ENCODE assay signal across 10 cellular contexts in the genomic region with DNA sequence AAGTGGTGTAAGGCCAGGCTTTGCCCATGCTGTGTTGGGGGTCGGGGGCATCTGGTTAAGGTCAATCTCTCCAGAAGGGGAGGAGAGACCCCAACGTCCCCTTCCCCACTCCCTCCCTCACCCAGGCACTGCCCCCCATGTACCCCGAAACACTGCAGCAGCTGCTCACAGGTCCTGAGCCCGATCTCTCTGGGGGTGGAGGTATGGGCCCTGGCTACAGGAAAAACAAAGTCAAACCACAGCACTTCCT. TPM values are rescaled to one million over a fixed set of nuclear protein-coding genes. Genes with fewer than 3 reads are reported as not detected.
DNase-seq lines count a peak whose midpoint lies in the region; TF ChIP-seq lines count a peak whose summit lies in the region.
"Had no signal": no experiment of that assay in that cellular context is flagged by ENCODE, and none has a peak within 500 bp of the region (broad histone marks: within the 10 kb centered on the region; RNA-seq: fewer than 3 reads in every experiment).

No MANE protein-coding gene starts in this region.

- H3K36me3 Mint-ChIP-seq in activated T-cell treated with anti-CD3 and anti-CD28 coated beads, Interleukin-2, amount 50 U/mL, for 24 hours (ENCODE audit: low read depth) = peaks cover 11% of the 10 kb centered on the region
- H3K36me3 Mint-ChIP-seq in activated CD4-positive, alpha-beta memory T cell treated with anti-CD3 and anti-CD28 coated beads, Interleukin-2, amount 10 ng/mL, durations not matched to agents 7 days and 5 days (ENCODE audit: low read depth) = peaks cover 29% of the 10 kb centered on the region

- WGBS in liver = 64% methylated on average over 4 of the region's 4 CpGs

- no peak for TF ChIP-seq CTCF in liver (IDR thresholded peaks at IDR 0.05; ENCODE audit: low read depth, low read length, missing input control)
- TF ChIP-seq CTCF in tibial artery (IDR thresholded peaks at IDR 0.05) = no peak

- H3K27me3 ChIP-seq in liver (ENCODE audit: control insufficient read depth in 4 of 4, insufficient read depth in 4 of 4, low read length in 3 of 4) (no peaks in the 10 kb centered on the region), tibial artery (no peaks in the 10 kb centered on the region)

- peak overlapping the region; percentile 85 for H3K27ac Mint-ChIP-seq in activated T-cell treated with anti-CD3 and anti-CD28 coated beads, Interleukin-2, amount 50 U/mL, for 24 hours
- H3K27ac Mint-ChIP-seq in activated CD4-positive, alpha-beta memory T cell treated with anti-CD3 and anti-CD28 coated beads, Interleukin-2, amount 10 ng/mL, durations not matched to agents 7 days and 5 days = peak overlapping the region; percentile 89

- H3K4me1 Mint-ChIP-seq in activated T-cell treated with anti-CD3 and anti-CD28 coated beads, Interleukin-2, amount 50 U/mL, for 24 hours (ENCODE audit: low read depth) = peaks cover 38% of the 10 kb centered on the region
- peaks cover 60% of the 10 kb centered on the region for H3K4me1 Mint-ChIP-seq in activated CD4-positive, alpha-beta memory T cell treated with anti-CD3 and anti-CD28 coated beads, Interleukin-2, amount 10 ng/mL, durations not matched to agents 7 days and 5 days

- H3K27ac ChIP-seq in liver (ENCODE audit: low read depth in 1 of 2, low read length in 2 of 2) (peak overlapping the region; percentile 69 to 70), tibial artery (peak overlapping the region; percentile 64 to 74)

- DNase-seq in activated T-cell treated with anti-CD3 and anti-CD28 coated beads, Interleukin-2, amount 50 U/mL, for 24 hours = no peak
- no peak for DNase-seq in activated T-cell treated with anti-CD3 and anti-CD28 coated beads, Interleukin-2, amount 50 U/mL, for 48 hours
- DNase-seq in activated CD4-positive, alpha-beta memory T cell treated with anti-CD3 and anti-CD28 coated beads, Interleukin-2, amount 10 ng/mL, durations not matched to agents 7 days and 5 days = no peak
- peak in 1 of 2 donors; percentile 67 for DNase-seq in tibial artery
- DNase-seq in RKO (ENCODE audit: low spot score) = no peak
- DNase-seq in activated naive CD4-positive, alpha-beta T cell treated with Interleukin-2 at 50 U/mL for 16 hours = no peak
- DNase-seq in iPS-NIHi11 (ENCODE audit: low spot score) = no peak
- DNase-seq: NCI-H1436 had no signal

- no peak for TF ChIP-seq RAD21 in liver (IDR thresholded peaks at IDR 0.05)

- POLR2A ChIA-PET in activated CD4-positive, alpha-beta memory T cell treated with anti-CD3 and anti-CD28 coated beads, Interleukin-2, amount 10 ng/mL, durations not matched to agents 7 days and 5 days (lab: Charles Lee) = interaction anchor here (0.6 to 3.3 kb wide), 18 partner anchors 9 to 331 kb away, joined by 3 to 15 read pairs (median 6); partner anchors contain the start of genes ACTN4, EIF3K, FAM98C and MRPS12

- intact Hi-C loops in tibial artery (cut with DNase I; ENCODE audit: low total_unique reads) = no loop called here

- H3K4me1 ChIP-seq in liver (ENCODE audit: control insufficient read depth in 4 of 4, insufficient read depth in 4 of 4, low read length in 3 of 4) = peaks cover 3 to 31% (median 17%) of the 10 kb centered on the region in 4 donors
- peaks cover 0 to 47% (median 29%) of the 10 kb centered on the region in 4 donors for H3K4me1 ChIP-seq in tibial artery

- CTCF ChIA-PET in activated CD4-positive, alpha-beta memory T cell treated with anti-CD3 and anti-CD28 coated beads, Interleukin-2, amount 10 ng/mL, durations not matched to agents 7 days and 5 days (lab: Charles Lee) = interaction anchor here (0.6 to 3.3 kb wide), 4 partner anchors 35 to 197 kb away, joined by 3 to 24 read pairs (median 6); partner anchors contain the start of genes MRPS12 and SARS2

- no peaks in the 10 kb centered on the region for H3K9me3 Mint-ChIP-seq in activated T-cell treated with anti-CD3 and anti-CD28 coated beads, Interleukin-2, amount 50 U/mL, for 24 hours
- no peaks in the 10 kb centered on the region for H3K9me3 Mint-ChIP-seq in activated CD4-positive, alpha-beta memory T cell treated with anti-CD3 and anti-CD28 coated beads, Interleukin-2, amount 10 ng/mL, durations not matched to agents 7 days and 5 days

- H3K9ac ChIP-seq in liver (ENCODE audit: low read depth in 1 of 2, low read length in 2 of 2) = no peak overlapping the region

- peaks cover 7% of the 10 kb centered on the region for H3K27me3 Mint-ChIP-seq in activated T-cell treated with anti-CD3 and anti-CD28 coated beads, Interleukin-2, amount 50 U/mL, for 24 hours
- peaks cover 4% of the 10 kb centered on the region for H3K27me3 Mint-ChIP-seq in activated CD4-positive, alpha-beta memory T cell treated with anti-CD3 and anti-CD28 coated beads, Interleukin-2, amount 10 ng/mL, durations not matched to agents 7 days and 5 days

- peaks cover 0 to 6% (median 5%) of the 10 kb centered on the region in 4 donors for H3K36me3 ChIP-seq in liver (ENCODE audit: control insufficient read depth in 4 of 4, insufficient read depth in 3 of 4, low read depth in 1 of 4, low read length in 3 of 4)
- peaks cover 20 to 28% (median 24%) of the 10 kb centered on the region in 3 donors for H3K36me3 ChIP-seq in tibial artery

- H3K4me3 Mint-ChIP-seq in activated T-cell treated with anti-CD3 and anti-CD28 coated beads, Interleukin-2, amount 50 U/mL, for 24 hours = no peak overlapping the region
- H3K4me3 Mint-ChIP-seq in activated CD4-positive, alpha-beta memory T cell treated with anti-CD3 and anti-CD28 coated beads, Interleukin-2, amount 10 ng/mL, durations not matched to agents 7 days and 5 days = peak overlapping the region; percentile 79

- no peak overlapping the region for H3K4me3 ChIP-seq in liver (ENCODE audit: low read depth in 1 of 3, low read length in 3 of 3)
- no peak overlapping the region for H3K4me3 ChIP-seq in tibial artery

- H3K9me3 ChIP-seq in liver (ENCODE audit: control insufficient read depth in 4 of 4, low read length in 3 of 4) (no peaks in the 10 kb centered on the region), tibial artery (no peaks in the 10 kb centered on the region)

TF ChIP-seq in liver, 16 proteins besides CTCF, POLR2A, EP300 and RAD21:
- TF ChIP-seq HNF4A (conservative IDR thresholded peaks at IDR 0.05) = no peak
- no peak for TF ChIP-seq NR2F2 (IDR thresholded peaks at IDR 0.05)
- no peak for TF ChIP-seq EGR1 (IDR thresholded peaks at IDR 0.05; ENCODE audit: low read depth in 2 of 2)
- TF ChIP-seq, protein P1, sequence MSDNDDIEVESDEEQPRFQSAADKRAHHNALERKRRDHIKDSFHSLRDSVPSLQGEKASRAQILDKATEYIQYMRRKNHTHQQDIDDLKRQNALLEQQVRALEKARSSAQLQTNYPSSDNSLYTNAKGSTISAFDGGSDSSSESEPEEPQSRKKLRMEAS (IDR thresholded peaks at IDR 0.05) = no peak

RNA-seq across cellular contexts. Expression of gene CAPN12, which starts 10.2 kb away (rescaled TPM):
- 10 to 100 TPM; 22.9 to 24.9 TPM for total RNA-seq in activated CD4-positive, alpha-beta memory T cell treated with anti-CD3 and anti-CD28 coated beads, Interleukin-2, amount 10 ng/mL, durations not matched to agents 7 days and 5 days
- total RNA-seq in liver = 10 to 100 TPM in 1 of 2 donors, 1 to 10 TPM in 1; 5.3 to 28.7 TPM
- 10 to 100 TPM in 1 of 2 donors, 1 to 10 TPM in 1; 3.8 to 12.3 TPM for polyA plus RNA-seq in liver

RNA-seq across cellular contexts. Expression of gene LGALS7, which starts 39.2 kb away (rescaled TPM):
- total RNA-seq in activated CD4-positive, alpha-beta memory T cell treated with anti-CD3 and anti-CD28 coated beads, Interleukin-2, amount 10 ng/mL, durations not matched to agents 7 days and 5 days = not detected
- total RNA-seq in liver = not detected
- not detected for polyA plus RNA-seq in liver
- total RNA-seq: kidney epithelial cell had no signal

RNA-seq across cellular contexts. Expression of gene LGALS7B, which starts 54.9 kb away (rescaled TPM):
- total RNA-seq in activated CD4-positive, alpha-beta memory T cell treated with anti-CD3 and anti-CD28 coated beads, Interleukin-2, amount 10 ng/mL, durations not matched to agents 7 days and 5 days = not detected
- total RNA-seq in liver = not detected
- under 1 TPM in 1 of 2 donors, not detected in 1; 0.36 TPM for polyA plus RNA-seq in liver
- total RNA-seq: kidney epithelial cell had no signal
